20 cellular contexts compared by ENCODE assay signal in genomic region chr12:124772467-124773170, GRCh38.
DNase-seq lines count a peak whose midpoint lies in the region; ATAC-seq and TF ChIP-seq lines count a peak whose summit lies in the region.
"Had no signal": no experiment of that assay in that cellular context is flagged by ENCODE, and none has a peak within 500 bp of the region (broad histone marks: within the 10 kb centered on the region; RNA-seq: fewer than 3 reads in every experiment).

No MANE protein-coding gene starts in this region.

- no peaks in the 10 kb centered on the region for H3K9me3 Mint-ChIP-seq in activated naive CD4-positive, alpha-beta T cell treated with anti-CD3 and anti-CD28 coated beads, Interleukin-2, amount 50 U/mL, for 24 hours
- peaks cover 5 to 10% of the 10 kb centered on the region in 2 donors for H3K9me3 Mint-ChIP-seq in activated naive CD4-positive, alpha-beta T cell treated with anti-CD3 and anti-CD28 coated beads, Interleukin-2, amount 50 U/mL, for 72 hours
- no peaks in the 10 kb centered on the region for H3K9me3 Mint-ChIP-seq in WTC11
- H3K9me3 Mint-ChIP-seq: activated T-cell treated with anti-CD3 and anti-CD28 coated beads, Interleukin-2, amount 50 U/mL, for 4 hours; dendritic cell treated with granulocyte-macrophage colony-stimulating factor and Interleukin-4, amounts not matched to agents 40 ng/mL and 50 ng/mL, for 4 days; T-helper 2 cell treated with Interferon-gamma antibody and Interleukin-4, amounts not matched to agents 5 μg/mL and 100 μg/mL, for 36 hours had no signal

- no peak for ATAC-seq in activated naive CD4-positive, alpha-beta T cell treated with anti-CD3 and anti-CD28 coated beads, Interleukin-2, amount 50 U/mL, for 72 hours
- ATAC-seq in WTC11 = peak; percentile 8; the same call in 1 of the 2 replicates
- ATAC-seq: activated CD8-positive, alpha-beta memory T cell treated with anti-CD3 and anti-CD28 coated beads, Interleukin-2, amount 10 ng/mL, durations not matched to agents 7 days and 5 days; activated T-cell treated with anti-CD3 and anti-CD28 coated beads, Interleukin-2, amount 50 U/mL, for 4 hours had no signal

- peaks cover 4% of the 10 kb centered on the region for H3K27me3 Mint-ChIP-seq in activated naive CD4-positive, alpha-beta T cell treated with anti-CD3 and anti-CD28 coated beads, Interleukin-2, amount 50 U/mL, for 24 hours
- H3K27me3 Mint-ChIP-seq in WTC11 (ENCODE audit: low read depth) = peaks cover 11% of the 10 kb centered on the region

- DNase-seq in activated naive CD4-positive, alpha-beta T cell treated with anti-CD3 and anti-CD28 coated beads, Interleukin-2, amount 50 U/mL, for 72 hours (ENCODE audit: low spot score in 2 of 2) = no peak
- DNase-seq in GM23248 = peak; percentile 24
- DNase-seq in WTC11 (ENCODE audit: low spot score) = no peak
- peak; percentile 23 for DNase-seq in mesendoderm
- no peak for DNase-seq in stimulated activated CD4-positive, alpha-beta T cell treated with anti-CD3 and anti-CD28 coated beads, Interleukin-2, amount 100 ng/mL, for 48 hours
- no peak for DNase-seq in RKO (ENCODE audit: low spot score)
- DNase-seq in AG20443 (ENCODE audit: low spot score) = no peak
- DNase-seq: amniotic stem cell, NCI-H2081 treated with DMSO at 0.1 percent for 48 hours had no signal

- no peak overlapping the region for H3K4ac ChIP-seq in mesendoderm (ENCODE audit: low read depth, low read length)

- H3K23ac ChIP-seq in mesendoderm (ENCODE audit: low read length) = no peak overlapping the region

- H4K20me1 ChIP-seq in GM23248 (ENCODE audit: insufficient read depth) = no peaks in the 10 kb centered on the region
- H4K20me1 ChIP-seq: BLaER1 had no signal

- H3K4me1 Mint-ChIP-seq in activated naive CD4-positive, alpha-beta T cell treated with anti-CD3 and anti-CD28 coated beads, Interleukin-2, amount 50 U/mL, for 24 hours = peaks cover 29% of the 10 kb centered on the region
- H3K4me1 Mint-ChIP-seq in WTC11 = peaks cover 15% of the 10 kb centered on the region

- WGBS in GM23248 (ENCODE audit: low coverage in 1 of 2, low lambda C conversion rate in 2 of 2, missing lambda C conversion rate in 2 of 2), 2 experiments = 75 to 79% methylated on average over 17 of the region's 17 CpGs
- WGBS in mesendoderm (ENCODE audit: extremely low coverage, insufficient coverage, low lambda C conversion rate) = no CpG with 5 or more reads among the region's 17 CpGs

- H3K36me3 Mint-ChIP-seq in activated naive CD4-positive, alpha-beta T cell treated with anti-CD3 and anti-CD28 coated beads, Interleukin-2, amount 50 U/mL, for 24 hours = no peaks in the 10 kb centered on the region
- H3K36me3 Mint-ChIP-seq in activated naive CD4-positive, alpha-beta T cell treated with anti-CD3 and anti-CD28 coated beads, Interleukin-2, amount 50 U/mL, for 72 hours = peaks cover 5 to 29% of the 10 kb centered on the region in 2 donors
- 0 out of 2 replicates have a peak, but pooled peaks cover 2% of the 10 kb centered on the region for H3K36me3 Mint-ChIP-seq in WTC11
- H3K36me3 Mint-ChIP-seq: brain had no signal

- no peaks in the 10 kb centered on the region for H3K9me2 ChIP-seq in GM23248 (ENCODE audit: insufficient read depth)

- in situ Hi-C loops in GM23248 (cut with MboI) = no loop called here

- no peak overlapping the region for H3K4me3 Mint-ChIP-seq in activated naive CD4-positive, alpha-beta T cell treated with anti-CD3 and anti-CD28 coated beads, Interleukin-2, amount 50 U/mL, for 24 hours
- H3K4me3 Mint-ChIP-seq in WTC11 = no peak overlapping the region
- H3K4me3 Mint-ChIP-seq: activated CD8-positive, alpha-beta memory T cell treated with anti-CD3 and anti-CD28 coated beads, Interleukin-2, amount 10 ng/mL, durations not matched to agents 7 days and 5 days; dendritic cell treated with granulocyte-macrophage colony-stimulating factor and Interleukin-4, amounts not matched to agents 40 ng/mL and 50 ng/mL, for 4 days; T-helper 2 cell treated with Interferon-gamma antibody and Interleukin-4, amounts not matched to agents 5 μg/mL and 100 μg/mL, for 36 hours had no signal

- no peak overlapping the region for H4K5ac ChIP-seq in mesendoderm (ENCODE audit: low read length)

- no peak overlapping the region for H3K9ac ChIP-seq in GM23248
- H3K9ac ChIP-seq in mesendoderm (ENCODE audit: low read length) = no peak overlapping the region
- H3K9ac ChIP-seq: BLaER1 had no signal

- H3K27ac ChIP-seq in GM23248 = no peak overlapping the region
- H3K27ac ChIP-seq in mesendoderm (ENCODE audit: low read depth, low read length) = no peak overlapping the region
- H3K27ac ChIP-seq: BLaER1, left ventricle myocardium inferior, prostate gland, sigmoid colon, upper lobe of left lung had no signal

- H3K4me1 ChIP-seq in GM23248 (ENCODE audit: insufficient read depth) (peaks cover 21% of the 10 kb centered on the region), mesendoderm (ENCODE audit: control insufficient read depth, low read depth, low read length) (no peaks in the 10 kb centered on the region)

- CTCF ChIA-PET in WTC11 (lab: Charles Lee) = interaction anchor here (0.5 to 1.9 kb wide), 19 partner anchors 8 to 728 kb away, joined by 3 to 10 read pairs (median 4); no protein-coding TSS in a partner anchor

- no peaks in the 10 kb centered on the region for H3K9me3 ChIP-seq in GM23248 (ENCODE audit: low read depth)
- H3K9me3 ChIP-seq: BLaER1, left ventricle myocardium inferior, prostate gland, sigmoid colon, upper lobe of left lung had no signal

- H3K27ac Mint-ChIP-seq in activated naive CD4-positive, alpha-beta T cell treated with anti-CD3 and anti-CD28 coated beads, Interleukin-2, amount 50 U/mL, for 24 hours = peak overlapping the region; percentile 84
- peak overlapping the region in 1 of 2 donors; percentile 87 for H3K27ac Mint-ChIP-seq in activated naive CD4-positive, alpha-beta T cell treated with anti-CD3 and anti-CD28 coated beads, Interleukin-2, amount 50 U/mL, for 72 hours
- H3K27ac Mint-ChIP-seq in WTC11 = no peak overlapping the region
- H3K27ac Mint-ChIP-seq: activated CD8-positive, alpha-beta memory T cell treated with anti-CD3 and anti-CD28 coated beads, Interleukin-2, amount 10 ng/mL, durations not matched to agents 7 days and 5 days; dendritic cell treated with granulocyte-macrophage colony-stimulating factor and Interleukin-4, amounts not matched to agents 40 ng/mL and 50 ng/mL, for 4 days had no signal

- H2BK120ac ChIP-seq in mesendoderm (ENCODE audit: low read depth, low read length) = no peak overlapping the region

- POLR2A ChIA-PET in WTC11 (lab: Charles Lee) = interaction anchor here (1.1 kb wide), 1 partner anchor 292 kb away, joined by 3 read pairs; no protein-coding TSS in a partner anchor

- H3K18ac ChIP-seq in mesendoderm (ENCODE audit: low read length) = no peak overlapping the region

- no peak overlapping the region for H4K8ac ChIP-seq in mesendoderm (ENCODE audit: low read depth, low read length)

- H2BK15ac ChIP-seq in mesendoderm (replicated peaks; ENCODE audit: low read depth) = no peak overlapping the region

- peaks cover 21% of the 10 kb centered on the region for H3F3A ChIP-seq in GM23248 (ENCODE audit: insufficient read depth)

- H2BK5ac ChIP-seq in mesendoderm (ENCODE audit: low read length) = no peak overlapping the region

- H3K27me3 ChIP-seq in GM23248 (replicated peaks; ENCODE audit: insufficient read depth) (no peaks in the 10 kb centered on the region), mesendoderm (ENCODE audit: insufficient read depth, low read length, poor library complexity) (no peaks in the 10 kb centered on the region)
- H3K27me3 ChIP-seq: BLaER1, sigmoid colon, upper lobe of left lung had no signal

- no peak for TF ChIP-seq CTCF in WTC11 (IDR thresholded peaks at IDR 0.05)

- no peaks in the 10 kb centered on the region for H3K79me1 ChIP-seq in mesendoderm (ENCODE audit: low read length)

- H2AK5ac ChIP-seq in mesendoderm (ENCODE audit: low read length) = no peak overlapping the region

- H2AFZ ChIP-seq in GM23248 = no peak overlapping the region

- H3K79me2 ChIP-seq in GM23248 (ENCODE audit: insufficient read depth) (no peaks in the 10 kb centered on the region), mesendoderm (ENCODE audit: control insufficient read depth, insufficient read depth, low read length) (no peaks in the 10 kb centered on the region)

- no peaks in the 10 kb centered on the region for H3K36me3 ChIP-seq in GM23248 (ENCODE audit: low read depth)
- H3K36me3 ChIP-seq in mesendoderm (ENCODE audit: control insufficient read depth, insufficient read depth, low read length) = no peaks in the 10 kb centered on the region
- H3K36me3 ChIP-seq: BLaER1, left ventricle myocardium inferior, prostate gland, sigmoid colon, upper lobe of left lung had no signal

- H3K56ac ChIP-seq in mesendoderm (ENCODE audit: low read length) = no peak overlapping the region

- H3K4me2 ChIP-seq in GM23248 (ENCODE audit: unreplicated experiment) (no peak overlapping the region), mesendoderm (ENCODE audit: low read length) (no peak overlapping the region)

- no peak overlapping the region for H3K4me3 ChIP-seq in GM23248
- no peak overlapping the region for H3K4me3 ChIP-seq in mesendoderm (ENCODE audit: low read length)
- H3K4me3 ChIP-seq: BLaER1, left ventricle myocardium inferior, prostate gland, sigmoid colon, upper lobe of left lung had no signal

TF ChIP-seq in WTC11, 78 proteins besides CTCF, POLR2A, EP300 and RAD21 (continues in another document):
- TF ChIP-seq STAT6 (CRISPR knock-in tag; conservative IDR thresholded peaks at IDR 0.05; ENCODE audit: low read depth) = no peak

Comparison
In these comparisons a context has a peak if more than half of its experiments do, and no peak if none do; other contexts are left out.
1. DNase-seq: peak in GM23248 (single experiment) and mesendoderm (single experiment); none in activated naive CD4-positive, alpha-beta T cell treated with anti-CD3 and anti-CD28 coated beads, Interleukin-2, amount 50 U/mL, for 72 hours (0 of 2), WTC11 (single experiment), stimulated activated CD4-positive, alpha-beta T cell treated with anti-CD3 and anti-CD28 coated beads, Interleukin-2, amount 100 ng/mL, for 48 hours (0 of 2), RKO (single experiment) and AG20443 (single experiment).